ENCODE assay signal across 30 cellular contexts in genomic region chr7:47258798-47259197, GRCh38.
"Had no signal": no experiment of that assay in that cellular context is flagged by ENCODE, and none has a peak within 500 bp of the region (broad histone marks: within the 10 kb centered on the region; RNA-seq: fewer than 3 reads in every experiment).

No MANE protein-coding gene starts in this region.

- H3K4me1 Mint-ChIP-seq: activated CD4-positive, alpha-beta memory T cell treated with anti-CD3 and anti-CD28 coated beads, Interleukin-2, amount 10 ng/mL, durations not matched to agents 7 days and 5 days; activated T-helper 17 cell treated with anti-CD3 and anti-CD28 coated beads, Interleukin-2, amount 50 U/mL, for 72 hours had no signal

- H3K4me3 Mint-ChIP-seq: activated CD4-positive, alpha-beta memory T cell treated with anti-CD3 and anti-CD28 coated beads, Interleukin-2, amount 10 ng/mL, durations not matched to agents 7 days and 5 days; activated CD4-positive, alpha-beta T cell treated with anti-CD3 and anti-CD28 coated beads, Interleukin-2, amount 10 ng/mL, durations not matched to agents 24 days and 14 days; activated naive CD4-positive, alpha-beta T cell treated with anti-CD3 and anti-CD28 coated beads, Interleukin-2, amount 50 U/mL, for 24 hours; activated naive CD8-positive, alpha-beta T cell treated with anti-CD3 and anti-CD28 coated beads, Interleukin-2, amount 50 U/mL, for 24 hours; activated T-cell treated with anti-CD3 and anti-CD28 coated beads, Interleukin-2, amount 50 U/mL, for 4 hours; activated T-helper 17 cell treated with anti-CD3 and anti-CD28 coated beads, Interleukin-2, amount 50 U/mL, for 72 hours; mesothelial cell of epicardium; naive B cell; nephron progenitor cell; stimulated activated memory B cell treated with anti-CD40 and anti-IgM and Interleukin-4, amounts not matched to agents 10 μg/mL and 1 μg/mL and 100 μg/mL, for 72 hours; T-helper 17 cell had no signal

- DNase-seq: activated CD4-positive, alpha-beta memory T cell treated with anti-CD3 and anti-CD28 coated beads, Interleukin-2, amount 10 ng/mL, durations not matched to agents 7 days and 5 days; activated CD4-positive, alpha-beta T cell treated with anti-CD3 and anti-CD28 coated beads, Interleukin-2, amount 10 ng/mL, durations not matched to agents 24 days and 14 days; activated CD4-positive, CD25-positive, alpha-beta regulatory T cell treated with anti-CD3 and anti-CD28 coated beads, Interleukin-2, amount 50 U/mL, for 72 hours; activated naive CD8-positive, alpha-beta T cell treated with anti-CD3 and anti-CD28 coated beads, Interleukin-2, amount 50 U/mL, for 24 hours; activated T-cell treated with anti-CD3 and anti-CD28 coated beads, Interleukin-2, amount 50 U/mL, for 4 hours; amygdala; dermis blood vessel endothelial cell; effector CD4-positive, alpha-beta T cell; erythroblast; foreskin fibroblast; heart right ventricle; naive B cell; nephron progenitor cell; ovary; retina; stimulated activated CD4-positive, alpha-beta T cell treated with anti-CD3 and anti-CD28 coated beads, Interleukin-1b, Interleukin-23, amount 100 ng/mL, for 48 hours; stimulated activated CD4-positive, alpha-beta T cell treated with anti-CD3 and anti-CD28 coated beads, Interleukin-4, amount 100 ng/mL, for 4 hours; stimulated activated CD8-positive, alpha-beta memory T cell treated with anti-CD3 and anti-CD28 coated beads, Interleukin-4, amount 100 ng/mL, for 48 hours; stomach; T-helper 17 cell; T1000; thyroid gland; upper lobe of left lung had no signal

- H3K4me3 ChIP-seq: heart right ventricle, ovary, smooth muscle cell, stomach, thyroid gland, upper lobe of left lung had no signal

- H3K36me3 ChIP-seq: heart right ventricle, ovary, stomach, thyroid gland, upper lobe of left lung had no signal

- H3K27me3 ChIP-seq: heart right ventricle, ovary, thyroid gland, upper lobe of left lung had no signal

- H3K9me3 ChIP-seq: heart right ventricle, ovary, stomach, thyroid gland, upper lobe of left lung had no signal

- H3K36me3 Mint-ChIP-seq: activated naive CD4-positive, alpha-beta T cell treated with anti-CD3 and anti-CD28 coated beads, Interleukin-2, amount 50 U/mL, for 24 hours had no signal

- ATAC-seq: activated naive CD8-positive, alpha-beta T cell treated with anti-CD3 and anti-CD28 coated beads, Interleukin-2, amount 50 U/mL, for 24 hours; activated T-cell treated with anti-CD3 and anti-CD28 coated beads, Interleukin-2, amount 50 U/mL, for 4 hours; activated T-helper 17 cell treated with anti-CD3 and anti-CD28 coated beads, Interleukin-2, amount 50 U/mL, for 72 hours; heart right ventricle; sciatic nerve; stimulated activated memory B cell treated with anti-CD40 and anti-IgM and Interleukin-4, amounts not matched to agents 10 μg/mL and 1 μg/mL and 100 μg/mL, for 72 hours; T-helper 17 cell had no signal

- H3K9me3 Mint-ChIP-seq: activated CD4-positive, alpha-beta memory T cell treated with anti-CD3 and anti-CD28 coated beads, Interleukin-2, amount 10 ng/mL, durations not matched to agents 7 days and 5 days; activated CD4-positive, alpha-beta T cell treated with anti-CD3 and anti-CD28 coated beads, Interleukin-2, amount 10 ng/mL, durations not matched to agents 24 days and 14 days; activated naive CD4-positive, alpha-beta T cell treated with anti-CD3 and anti-CD28 coated beads, Interleukin-2, amount 50 U/mL, for 24 hours; activated naive CD8-positive, alpha-beta T cell treated with anti-CD3 and anti-CD28 coated beads, Interleukin-2, amount 50 U/mL, for 24 hours; activated T-cell treated with anti-CD3 and anti-CD28 coated beads, Interleukin-2, amount 50 U/mL, for 4 hours; naive B cell; nephron progenitor cell; stimulated activated memory B cell treated with anti-CD40 and anti-IgM and Interleukin-4, amounts not matched to agents 10 μg/mL and 1 μg/mL and 100 μg/mL, for 72 hours had no signal

- H3K27ac Mint-ChIP-seq: activated CD4-positive, alpha-beta memory T cell treated with anti-CD3 and anti-CD28 coated beads, Interleukin-2, amount 10 ng/mL, durations not matched to agents 7 days and 5 days; activated CD4-positive, alpha-beta T cell treated with anti-CD3 and anti-CD28 coated beads, Interleukin-2, amount 10 ng/mL, durations not matched to agents 24 days and 14 days; activated naive CD4-positive, alpha-beta T cell treated with anti-CD3 and anti-CD28 coated beads, Interleukin-2, amount 50 U/mL, for 24 hours; activated naive CD8-positive, alpha-beta T cell treated with anti-CD3 and anti-CD28 coated beads, Interleukin-2, amount 50 U/mL, for 24 hours; activated T-helper 17 cell treated with anti-CD3 and anti-CD28 coated beads, Interleukin-2, amount 50 U/mL, for 72 hours; mesothelial cell of epicardium; nephron progenitor cell; progenitor cell of endocrine pancreas; stimulated activated memory B cell treated with anti-CD40 and anti-IgM and Interleukin-4, amounts not matched to agents 10 μg/mL and 1 μg/mL and 100 μg/mL, for 72 hours; T-helper 17 cell had no signal

- H3K27ac ChIP-seq: heart right ventricle, ovary, stomach, thyroid gland, upper lobe of left lung had no signal
